8 cellular contexts compared by ENCODE assay signal in genomic region chr15:57559875-57560274, GRCh38. TPM values are rescaled to one million over a fixed set of nuclear protein-coding genes. Genes with fewer than 3 reads are reported as not detected.
DNase-seq lines count a peak whose midpoint lies in the region; ATAC-seq, FAIRE-seq and TF ChIP-seq lines count a peak whose summit lies in the region.

No MANE protein-coding gene starts in this region.

- H3K9me3 Mint-ChIP-seq in naive thymus-derived CD8-positive, alpha-beta T cell: no peaks in the 10 kb centered on the region

- TF ChIP-seq CTCF in 22Rv1 (IDR thresholded peaks at IDR 0.05) (peak; percentile 93), epithelial cell of proximal tubule (conservative IDR thresholded peaks at IDR 0.05; ENCODE audit: low read depth, low read length) (peak; percentile 91)

- ATAC-seq in naive thymus-derived CD8-positive, alpha-beta T cell: peak; percentile 42 to 50
- no peak for ATAC-seq in HG03045 (IDR thresholded peaks at IDR 0.05; ENCODE audit: unreplicated experiment)

- H3K27ac Mint-ChIP-seq in naive thymus-derived CD8-positive, alpha-beta T cell: no peak overlapping the region

- H3K4me1 Mint-ChIP-seq in naive thymus-derived CD8-positive, alpha-beta T cell: peaks cover 2 to 28% (median 14%) of the 10 kb centered on the region in 4 donors

- peak; percentile 69 for FAIRE-seq in GM12891 (lab: Jason Lieb, UNC)

- no peak overlapping the region for H3K4me3 ChIP-seq in epithelial cell of proximal tubule (ENCODE audit: low read depth, low read length)

- H3K27me3 Mint-ChIP-seq in naive thymus-derived CD8-positive, alpha-beta T cell: peaks cover 2 to 16% (median 11%) of the 10 kb centered on the region in 5 donors

- POLR2A ChIA-PET in naive thymus-derived CD8-positive, alpha-beta T cell (lab: Charles Lee): interaction anchor here (1.4 kb wide), 1 partner anchor 301 kb away, joined by 6 read pairs; no protein-coding TSS in a partner anchor

- DNase-seq in GM12891 (ENCODE audit: insufficient read length, low spot score): peak; percentile 30
- DNase-seq in NCI-H526 (lab: John Stamatoyannopoulos, UW): peak; percentile 12 to 79
- peak; percentile 33 to 75 (median 72) for DNase-seq in activated CD8-positive, alpha-beta memory T cell treated with anti-CD3 and anti-CD28 coated beads for 48 hours (ENCODE audit: low read depth in 2 of 3, low spot score in 2 of 3)
- no peak for DNase-seq in epithelial cell of proximal tubule (ENCODE audit: low read depth)
- peak; percentile 21 to 76 (median 54) for DNase-seq in naive thymus-derived CD8-positive, alpha-beta T cell
- peak; percentile 6 to 77 (median 52) for DNase-seq in stimulated activated naive CD4-positive, alpha-beta T cell (lab: John Stamatoyannopoulos, UW)

- H3K36me3 Mint-ChIP-seq in naive thymus-derived CD8-positive, alpha-beta T cell: no peaks in the 10 kb centered on the region

- H3K27ac ChIP-seq in 22Rv1: no peak overlapping the region

- no peak for TF ChIP-seq POLR2A in GM12891 (IDR thresholded peaks at IDR 0.05; ENCODE audit: low read depth, low read length)

- no peak overlapping the region for H3K4me3 Mint-ChIP-seq in naive thymus-derived CD8-positive, alpha-beta T cell

TF ChIP-seq in GM12891, 5 proteins besides CTCF, POLR2A, EP300 and RAD21:
- TF ChIP-seq PAX5 (IDR thresholded peaks at IDR 0.05; ENCODE audit: insufficient read depth, low read length, severe bottlenecking) (no peak), TAF1 (IDR thresholded peaks at IDR 0.05; ENCODE audit: low read depth, low read length) (no peak), POLR2AphosphoS5 (IDR thresholded peaks at IDR 0.05; ENCODE audit: low read depth, low read length) (no peak), SPI1 (IDR thresholded peaks at IDR 0.05; ENCODE audit: low read depth, low read length) (no peak)

RNA-seq across cellular contexts. Expression of gene MYZAP, which starts 31.8 kb away (rescaled TPM):
- not detected for polyA plus RNA-seq in GM12891 (2012; ENCODE audit: low read depth, missing spikeins)
- total RNA-seq in epithelial cell of proximal tubule: 0.06 and 0.14 TPM in 2 replicates
- not detected for total RNA-seq in naive thymus-derived CD8-positive, alpha-beta T cell
- under 1 TPM in 2 of 3 donors, not detected in 1; 0.20 to 0.26 TPM for polyA plus RNA-seq in naive thymus-derived CD8-positive, alpha-beta T cell
